1 cellular context compared by ENCODE assay signal in genomic region chr13:44755872-44756271, GRCh38.
TF ChIP-seq lines count a peak whose summit lies in the region.

No MANE protein-coding gene starts in this region.

TF ChIP-seq in SK-N-SH, 30 proteins besides CTCF, POLR2A, EP300 and RAD21 (continued from another document):
- no peak for TF ChIP-seq USF2 (IDR thresholded peaks at IDR 0.05; ENCODE audit: borderline replicate concordance, low read depth, low read length)
